ENCODE assay signal across 22 cellular contexts in genomic region chr11:32187106-32187505, GRCh38.
DNase-seq lines count a peak whose midpoint lies in the region; ATAC-seq and TF ChIP-seq lines count a peak whose summit lies in the region.
"Had no signal": no experiment of that assay in that cellular context is flagged by ENCODE, and none has a peak within 500 bp of the region (broad histone marks: within the 10 kb centered on the region; RNA-seq: fewer than 3 reads in every experiment).

No MANE protein-coding gene starts in this region.

- no peak overlapping the region for H3K4me3 ChIP-seq in epithelial cell of proximal tubule (ENCODE audit: low read depth, low read length)
- H3K4me3 ChIP-seq: A549; BLaER1 treated with 17β-estradiol and CSF1 and Interleukin-3, amounts not matched to agents 10 nM and 100 nM; HAP-1 had no signal

- H3K36me3 Mint-ChIP-seq in T-cell = no peaks in the 10 kb centered on the region
- H3K36me3 Mint-ChIP-seq: CD14-positive monocyte; CD8-positive, alpha-beta memory T cell had no signal

- H3K27ac Mint-ChIP-seq in T-cell = no peak overlapping the region
- H3K27ac Mint-ChIP-seq: CD14-positive monocyte; CD4-positive, alpha-beta T cell; HFFc6 had no signal

- H3K4me1 Mint-ChIP-seq in T-cell = no peaks in the 10 kb centered on the region
- H3K4me1 Mint-ChIP-seq: CD8-positive, alpha-beta memory T cell had no signal

- CTCF ChIA-PET in T-cell (lab: Charles Lee) = no interaction called here

- no peak overlapping the region for H3K4me3 Mint-ChIP-seq in T-cell
- H3K4me3 Mint-ChIP-seq: CD14-positive monocyte; CD4-positive, alpha-beta T cell; CD8-positive, alpha-beta memory T cell; HFFc6 had no signal

- no peak for ATAC-seq in HG02884 (IDR thresholded peaks at IDR 0.05; ENCODE audit: unreplicated experiment)
- ATAC-seq in T-cell (replicated peaks in 1 of 4) = no peak
- ATAC-seq: A549 had no signal

- peak; percentile 9 for DNase-seq in NCI-H226
- peak; percentile 27 for DNase-seq in epithelial cell of proximal tubule (ENCODE audit: low read depth)
- DNase-seq in kidney tubule cell (ENCODE audit: low spot score) = peak; percentile 84
- no peak for DNase-seq in cerebellar nuclear complex (lab: John Stamatoyannopoulos, UW)
- DNase-seq in NCI-H2171 treated with DMSO at 0.1 percent for 48 hours (lab: John Stamatoyannopoulos, UW) = no peak
- DNase-seq in T-cell = no peak
- DNase-seq: 8988T; ACHN; AML-193; BE2C; Calu3; CD4-positive, alpha-beta T cell; CD8-positive, alpha-beta memory T cell; DMS153; DND-41; GOT3; HFFc6 had no signal

- POLR2A ChIA-PET in T-cell (lab: Charles Lee) = no interaction called here

- H3K9me3 Mint-ChIP-seq in T-cell = no peaks in the 10 kb centered on the region
- H3K9me3 Mint-ChIP-seq: CD4-positive, alpha-beta T cell; CD8-positive, alpha-beta memory T cell; HFFc6 had no signal

- peaks cover 8 to 18% of the 10 kb centered on the region in 2 donors for H3K27me3 Mint-ChIP-seq in T-cell

- TF ChIP-seq CTCF in epithelial cell of proximal tubule (conservative IDR thresholded peaks at IDR 0.05; ENCODE audit: low read depth, low read length) = no peak

Comparison
In these comparisons a context has a peak if more than half of its experiments do, and no peak if none do; other contexts are left out.
1. DNase-seq: peak in NCI-H226 (single experiment), epithelial cell of proximal tubule (single experiment) and kidney tubule cell (single experiment); none in cerebellar nuclear complex (0 of 2), NCI-H2171 treated with DMSO at 0.1 percent for 48 hours (single experiment) and T-cell (0 of 34).